In genomic region chr6:157379656-157380457, GRCh38 we compare ENCODE assay signal across 8 cellular contexts. TPM values are rescaled to one million over a fixed set of nuclear protein-coding genes. Genes with fewer than 3 reads are reported as not detected.
DNase-seq lines count a peak whose midpoint lies in the region; ATAC-seq and TF ChIP-seq lines count a peak whose summit lies in the region.

No MANE protein-coding gene starts in this region.

- no peak for TF ChIP-seq POLR2A in gastroesophageal sphincter (IDR thresholded peaks at IDR 0.05)

- peak overlapping the region in 4 of 5 donors; percentile 81 to 90 (median 86) for H3K9ac ChIP-seq in subcutaneous abdominal adipose tissue (ENCODE audit: low read length in 5 of 5)

- peak; percentile 72 for DNase-seq in GM04504 (ENCODE audit: low read depth)
- DNase-seq in NAMALWA (ENCODE audit: low spot score): peak; percentile 95
- peak; percentile 85 to 93 for DNase-seq in SJSA1 (ENCODE audit: low read depth in 1 of 2, low spot score in 2 of 2)
- DNase-seq in activated naive CD4-positive, alpha-beta T cell treated with Interleukin-2 at 50 U/mL for 16 hours: peak; percentile 90

- H3K4me3 ChIP-seq in SJSA1: peak overlapping the region; percentile 80
- peak overlapping the region; percentile 92 to 99 for H3K4me3 ChIP-seq in gastroesophageal sphincter
- peak overlapping the region; percentile 89 to 98 for H3K4me3 ChIP-seq in neutrophil (ENCODE audit: low read depth in 1 of 2, low read length in 1 of 2)
- peak overlapping the region; percentile 75 to 95 (median 88) for H3K4me3 ChIP-seq in subcutaneous abdominal adipose tissue (ENCODE audit: low read depth in 1 of 5, low read length in 5 of 5)

- H3K36me3 ChIP-seq in SJSA1 (peaks cover 13% of the 10 kb centered on the region; the same call in 1 of the 2 replicates), gastroesophageal sphincter (no peaks in the 10 kb centered on the region), neutrophil (no peaks in the 10 kb centered on the region), subcutaneous abdominal adipose tissue (ENCODE audit: control insufficient read depth in 5 of 5, insufficient read depth in 5 of 5, low read length in 5 of 5) (no peaks in the 10 kb centered on the region)

- H3K27me3 ChIP-seq in SJSA1 (replicated peaks) (no peaks in the 10 kb centered on the region), gastroesophageal sphincter (no peaks in the 10 kb centered on the region), neutrophil (peaks cover 21% of the 10 kb centered on the region), subcutaneous abdominal adipose tissue (ENCODE audit: control insufficient read depth in 5 of 5, insufficient read depth in 4 of 5, low read length in 5 of 5) (peaks cover 0 to 9% (median 0%) of the 10 kb centered on the region in 5 donors)

- peaks cover 21% of the 10 kb centered on the region for H3K4me1 ChIP-seq in SJSA1 (replicated peaks)
- peaks cover 0 to 26% (median 9%) of the 10 kb centered on the region in 3 donors for H3K4me1 ChIP-seq in gastroesophageal sphincter
- H3K4me1 ChIP-seq in neutrophil (ENCODE audit: control insufficient read depth in 1 of 2, insufficient read depth in 1 of 2, low read depth in 1 of 2, low read length in 1 of 2): peaks cover 12 to 14% of the 10 kb centered on the region in 2 experiments
- H3K4me1 ChIP-seq in subcutaneous abdominal adipose tissue (ENCODE audit: control insufficient read depth in 5 of 5, insufficient read depth in 5 of 5, low read length in 5 of 5): peaks cover 5 to 22% (median 18%) of the 10 kb centered on the region in 5 donors

- TF ChIP-seq CTCF in gastroesophageal sphincter (IDR thresholded peaks at IDR 0.05) (no peak), neutrophil (IDR thresholded peaks at IDR 0.05) (no peak)

- H3K27ac ChIP-seq in SJSA1 (peak overlapping the region; percentile 66), gastroesophageal sphincter (peak overlapping the region; percentile 86 to 95 (median 94)), neutrophil (peak overlapping the region; percentile 87), subcutaneous abdominal adipose tissue (ENCODE audit: low read depth, low read length) (peak overlapping the region; percentile 77)

- 0 to 1% methylated on average over 3 to 12 of the region's 45 CpGs for WGBS in gastroesophageal sphincter (ENCODE audit: low coverage in 1 of 2), 2 donors

- H3K9me3 ChIP-seq in SJSA1 (replicated peaks) (no peaks in the 10 kb centered on the region), gastroesophageal sphincter (no peaks in the 10 kb centered on the region), neutrophil (no peaks in the 10 kb centered on the region), subcutaneous abdominal adipose tissue (ENCODE audit: control insufficient read depth in 5 of 5, low read length in 5 of 5) (no peaks in the 10 kb centered on the region)

- ATAC-seq in HG02571 (IDR thresholded peaks at IDR 0.05; ENCODE audit: unreplicated experiment): peak; percentile 66
- ATAC-seq in gastroesophageal sphincter: peak; percentile 86

- no peak for TF ChIP-seq EP300 in gastroesophageal sphincter (IDR thresholded peaks at IDR 0.05)

RNA-seq across cellular contexts. Expression of gene ZDHHC14, which starts 1.1 kb away (rescaled TPM):
- 5.7 and 8.4 TPM in 2 replicates for total RNA-seq in SJSA1 (2014; rRNA removed; shearing (Covaris generic))
- 10 to 100 TPM in 1 of 4 donors, 1 to 10 TPM in 3; 7.3 to 14.4 (median 8.1) TPM for total RNA-seq in gastroesophageal sphincter

RNA-seq across cellular contexts. Expression of gene TMEM242, which starts 56.5 kb away (rescaled TPM):
- total RNA-seq in SJSA1 (2014; rRNA removed; shearing (Covaris generic)): 9.3 and 17.5 TPM in 2 replicates
- 1 to 10 TPM; 6.6 to 8.4 (median 7.6) TPM for total RNA-seq in gastroesophageal sphincter

Comparison
In these comparisons a context has a peak if more than half of its experiments do, and no peak if none do; other contexts are left out.
1. Peak in every context shown above with its lines: DNase-seq, ATAC-seq, H3K4me3 ChIP-seq and H3K27ac ChIP-seq.